ENCODE assay signal across 8 cellular contexts in genomic region chr1:235845656-235846107, GRCh38. TPM values are rescaled to one million over a fixed set of nuclear protein-coding genes. Genes with fewer than 3 reads are reported as not detected.
DNase-seq lines count a peak whose midpoint lies in the region; ATAC-seq, FAIRE-seq and TF ChIP-seq lines count a peak whose summit lies in the region.
"Not testable (repeated sequence)": the region's sequence is repeated elsewhere in the genome, so short reads cannot be mapped to it uniquely, and the experiment has no call there.

No MANE protein-coding gene starts in this region.

- intact Hi-C loops in activated naive CD4-positive, alpha-beta T cell treated with anti-CD3 and anti-CD28 coated beads for 36 hours (cut with micrococcal nuclease); HepG2 (cut with micrococcal nuclease; ENCODE audit: unreplicated experiment): not testable (repeated sequence)

- H3K4me3 Mint-ChIP-seq in activated naive CD4-positive, alpha-beta T cell treated with anti-CD3 and anti-CD28 coated beads for 36 hours, result not testable (repeated sequence)

- CTCF ChIA-PET in activated naive CD4-positive, alpha-beta T cell treated with anti-CD3 and anti-CD28 coated beads for 36 hours (lab: Charles Lee), result interaction anchor here (0.6 to 1.6 kb wide), 10 partner anchors 8 to 317 kb away, joined by 3 to 8 read pairs (median 4); no protein-coding TSS in a partner anchor
- CTCF ChIA-PET in HepG2 (lab: Yijun Ruan, JAX; ENCODE audit: low intra/inter-chr PET ratio, low total read pairs), result not testable (repeated sequence)

- POLR2A ChIA-PET in HepG2 (lab: Yijun Ruan, JAX), result not testable (repeated sequence)

- not testable (repeated sequence) for H3K27me3 Mint-ChIP-seq in activated naive CD4-positive, alpha-beta T cell treated with anti-CD3 and anti-CD28 coated beads for 36 hours (ENCODE audit: low read depth)

- TF ChIP-seq POLR2A in HepG2 (IDR thresholded peaks at IDR 0.05; ENCODE audit: insufficient read depth in 1 of 2, low read depth in 2 of 2, low read length in 2 of 2), result not testable (repeated sequence)

- not testable (repeated sequence) for TF ChIP-seq EP300 in HepG2 (IDR thresholded peaks at IDR 0.05; ENCODE audit: low read depth in 2 of 2, low read length in 2 of 2); HepG2 (CRISPR knock-in tag; IDR thresholded peaks at IDR 0.05; ENCODE audit: borderline replicate concordance)

- H3K4me1 Mint-ChIP-seq in activated naive CD4-positive, alpha-beta T cell treated with anti-CD3 and anti-CD28 coated beads for 36 hours (ENCODE audit: low read depth), result peaks cover 63% of the 10 kb centered on the region

- in situ Hi-C loops in HepG2 (cut with HindIII; ENCODE audit: extremely low pct_ligation_motif_present, low pct_unique_long_range_greater_than_20kb), result not testable (repeated sequence)

- peak overlapping the region in 8 of 11 experiments; percentile 23 to 60 (median 50); a peak in 13 of 22 replicates for H3K27ac ChIP-seq in BLaER1 treated with 17β-estradiol and CSF1 and Interleukin-3, amounts not matched to agents 10 nM and 100 nM
- H3K27ac ChIP-seq in SJCRH30 (peak overlapping the region; percentile 48), epithelial cell of prostate (peak overlapping the region; percentile 37)
- H3K27ac ChIP-seq in HepG2 (ENCODE audit: extremely low read length, insufficient read depth, low read length), result not testable (repeated sequence)

- 97% methylated on average over 4 of the region's 5 CpGs for WGBS in HepG2 (ENCODE audit: low lambda C conversion rate)

- H3K9me3 Mint-ChIP-seq in activated naive CD4-positive, alpha-beta T cell treated with anti-CD3 and anti-CD28 coated beads for 36 hours, result not testable (repeated sequence)

- TF ChIP-seq CTCF in GM12874 (IDR thresholded peaks at IDR 0.05; ENCODE audit: insufficient read depth, low read depth, low read length) (peak; percentile 19; the same call in 1 of the 2 replicates), HepG2 (CRISPR knock-in tag; IDR thresholded peaks at IDR 0.05) (peak; percentile 27; the same call in 1 of the 2 replicates)

- peak; percentile 6 for DNase-seq in M059J (ENCODE audit: low read depth)
- DNase-seq in SJCRH30, result peak; percentile 52 to 60
- peak; percentile 29 for DNase-seq in activated naive CD4-positive, alpha-beta T cell treated with anti-CD3 and anti-CD28 coated beads for 36 hours
- not testable (repeated sequence) for DNase-seq in epithelial cell of prostate (ENCODE audit: low read depth, low spot score); HepG2 (ENCODE audit: low spot score)
- peak; percentile 26 for DNase-seq in stimulated activated CD4-positive, alpha-beta T cell treated with anti-CD3 and anti-CD28 coated beads, Interleukin-15, amount 100 ng/mL, for 24 hours

- peak overlapping the region in 10 of 11 experiments; percentile 3 to 74 (median 50); a peak in 16 of 22 replicates for H3K4me2 ChIP-seq in BLaER1 treated with 17β-estradiol and CSF1 and Interleukin-3, amounts not matched to agents 10 nM and 100 nM
- H3K4me2 ChIP-seq in HepG2 (ENCODE audit: low read depth, low read length), result not testable (repeated sequence)

- H3K27me3 ChIP-seq in BLaER1 treated with 17β-estradiol and CSF1 and Interleukin-3, amounts not matched to agents 10 nM and 100 nM; SJCRH30; HepG2 (ENCODE audit: control insufficient read depth in 1 of 2, insufficient read depth in 2 of 2, low read length in 2 of 2): not testable (repeated sequence)

- peaks cover 7 to 23% (median 13%) of the 10 kb centered on the region in 11 experiments; a peak in 20 of 22 replicates for H3K9me3 ChIP-seq in BLaER1 treated with 17β-estradiol and CSF1 and Interleukin-3, amounts not matched to agents 10 nM and 100 nM (replicated peaks in 1 of 11)
- H3K9me3 ChIP-seq in SJCRH30 (replicated peaks); HepG2 (ENCODE audit: low read length): not testable (repeated sequence)

- H3K9ac ChIP-seq in BLaER1 treated with 17β-estradiol and CSF1 and Interleukin-3, amounts not matched to agents 10 nM and 100 nM, result peak overlapping the region in 3 of 11 experiments; percentile 6 to 36 (median 18); a peak in 4 of 22 replicates
- H3K9ac ChIP-seq in HepG2 (ENCODE audit: insufficient read depth, low read depth, low read length), result not testable (repeated sequence)

- peaks cover 24 to 75% (median 52%) of the 10 kb centered on the region in 10 experiments for H3K4me1 ChIP-seq in BLaER1 treated with 17β-estradiol and CSF1 and Interleukin-3, amounts not matched to agents 10 nM and 100 nM
- not testable (repeated sequence) for H3K4me1 ChIP-seq in SJCRH30; HepG2 (ENCODE audit: insufficient read depth, low read length)

- not testable (repeated sequence) for BruUV-seq in HepG2 (replicated peaks; lab: Mats Ljungman, UMichigan)

- H3K79me2 ChIP-seq in HepG2 (ENCODE audit: insufficient read depth, low read length), result not testable (repeated sequence)

- not testable (repeated sequence) for H2AFZ ChIP-seq in HepG2 (ENCODE audit: low read length)

- peak; percentile 51; the same call in 2 of the 3 replicates for ATAC-seq in HepG2

- FAIRE-seq in HepG2 (lab: Jason Lieb, UNC), result not testable (repeated sequence)

- H4K20me1 ChIP-seq in BLaER1 treated with 17β-estradiol and CSF1 and Interleukin-3, amounts not matched to agents 10 nM and 100 nM, result peaks cover 0 to 74% (median 26%) of the 10 kb centered on the region in 11 experiments; a peak in 16 of 22 replicates
- not testable (repeated sequence) for H4K20me1 ChIP-seq in HepG2 (ENCODE audit: insufficient read depth, low read length)

- not testable (repeated sequence) for H3K4me3 ChIP-seq in BLaER1 treated with 17β-estradiol and CSF1 and Interleukin-3, amounts not matched to agents 10 nM and 100 nM; HepG2 (replicated peaks in 1 of 3; ENCODE audit: insufficient read depth in 1 of 3, low read depth in 2 of 3, low read length in 3 of 3)
- peak overlapping the region; percentile 47 for H3K4me3 ChIP-seq in SJCRH30

- not testable (repeated sequence) for H3K27ac Mint-ChIP-seq in activated naive CD4-positive, alpha-beta T cell treated with anti-CD3 and anti-CD28 coated beads for 36 hours

- peaks cover 0 to 40% (median 6%) of the 10 kb centered on the region in 11 experiments; a peak in 11 of 22 replicates for H3K36me3 ChIP-seq in BLaER1 treated with 17β-estradiol and CSF1 and Interleukin-3, amounts not matched to agents 10 nM and 100 nM
- not testable (repeated sequence) for H3K36me3 ChIP-seq in SJCRH30; HepG2 (replicated peaks in 1 of 2; ENCODE audit: control insufficient read depth in 1 of 2, insufficient read depth in 2 of 2, low read length in 2 of 2)

- peaks cover 11% of the 10 kb centered on the region for H3K36me3 Mint-ChIP-seq in activated naive CD4-positive, alpha-beta T cell treated with anti-CD3 and anti-CD28 coated beads for 36 hours (ENCODE audit: low read depth)

- TF ChIP-seq RAD21 in HepG2 (CRISPR knock-in tag; IDR thresholded peaks at IDR 0.05), result not testable (repeated sequence)

RNA-seq across cellular contexts. Expression of gene LYST, which starts 21.0 kb away (rescaled TPM):
- total RNA-seq in M059J (2014; rRNA removed; shearing (Covaris generic)), result 4.8 and 12.2 TPM in 2 replicates
- total RNA-seq in SJCRH30 (2014; rRNA removed; shearing (Covaris generic)), result 2.3 and 2.9 TPM in 2 replicates
- 10 to 100 TPM; 19.0 to 21.1 TPM for total RNA-seq in activated naive CD4-positive, alpha-beta T cell treated with anti-CD3 and anti-CD28 coated beads for 36 hours
- total RNA-seq in HepG2 (2016; rRNA removed; fragmentation: Illumina TruSeq; extraction: Trizol), result 2.5 and 2.7 TPM in 2 replicates
- total RNA-seq in HepG2 (2016; cell fraction: cytosol; rRNA removed; fragmentation: Illumina TruSeq; extraction: Trizol; ENCODE audit: low read depth), result 2.5 and 2.8 TPM in 2 replicates
- 2.8 and 3.0 TPM in 2 replicates for total RNA-seq in HepG2 (2016; cell fraction: insoluble cytoplasmic fraction; rRNA removed; fragmentation: Illumina TruSeq; extraction: Trizol)
- total RNA-seq in HepG2 (2016; cell fraction: membrane; rRNA removed; fragmentation: Illumina TruSeq; extraction: Trizol), result 1.3 and 1.6 TPM in 2 replicates
- total RNA-seq in HepG2 (2016; cell fraction: nucleus; rRNA removed; fragmentation: Illumina TruSeq; extraction: Trizol), result 5.8 and 6.4 TPM in 2 replicates
- polyA plus RNA-seq in HepG2 (2011; rRNA removed), result 0.91 and 1.3 TPM in 2 replicates
- 0.55 and 1.0 TPM in 2 replicates for polyA plus RNA-seq in HepG2 (2011; cell fraction: cytosol; rRNA removed)
- 1.5 and 1.6 TPM in 2 replicates for polyA plus RNA-seq in HepG2 (2011; cell fraction: nucleus; rRNA removed)
- 0.80 and 0.81 TPM in 2 replicates for polyA plus RNA-seq in HepG2 (2012)
- 2.1 and 2.9 TPM in 2 replicates for polyA plus RNA-seq in HepG2 (2016; cell fraction: cytosol; fragmentation: Illumina TruSeq; extraction: Trizol; ENCODE audit: low read depth)
- polyA plus RNA-seq in HepG2 (2016; cell fraction: insoluble cytoplasmic fraction; fragmentation: Illumina TruSeq; extraction: Trizol; ENCODE audit: low read depth), result 2.1 and 2.2 TPM in 2 replicates
- polyA plus RNA-seq in HepG2 (2016; cell fraction: membrane; fragmentation: Illumina TruSeq; extraction: Trizol; ENCODE audit: low read depth), result 1.7 and 1.8 TPM in 2 replicates
- polyA plus RNA-seq in HepG2 (2016; cell fraction: nucleus; fragmentation: Illumina TruSeq; extraction: Trizol; ENCODE audit: insufficient read depth, low read depth), result 3.3 and 5.1 TPM in 2 replicates
- polyA minus RNA-seq in HepG2 (2011; rRNA and poly(A)+ RNA removed; ENCODE audit: low replicate concordance), result 1.4 and 4.8 TPM in 2 replicates
- polyA minus RNA-seq in HepG2 (2011; cell fraction: cytosol; rRNA and poly(A)+ RNA removed), result 2.0 and 2.5 TPM in 2 replicates
- polyA minus RNA-seq in HepG2 (2011; cell fraction: nucleus; rRNA and poly(A)+ RNA removed), result 7.7 and 8.7 TPM in 2 replicates
